Comparison of ENCODE assay signal across 23 cellular contexts in the genomic region with DNA sequence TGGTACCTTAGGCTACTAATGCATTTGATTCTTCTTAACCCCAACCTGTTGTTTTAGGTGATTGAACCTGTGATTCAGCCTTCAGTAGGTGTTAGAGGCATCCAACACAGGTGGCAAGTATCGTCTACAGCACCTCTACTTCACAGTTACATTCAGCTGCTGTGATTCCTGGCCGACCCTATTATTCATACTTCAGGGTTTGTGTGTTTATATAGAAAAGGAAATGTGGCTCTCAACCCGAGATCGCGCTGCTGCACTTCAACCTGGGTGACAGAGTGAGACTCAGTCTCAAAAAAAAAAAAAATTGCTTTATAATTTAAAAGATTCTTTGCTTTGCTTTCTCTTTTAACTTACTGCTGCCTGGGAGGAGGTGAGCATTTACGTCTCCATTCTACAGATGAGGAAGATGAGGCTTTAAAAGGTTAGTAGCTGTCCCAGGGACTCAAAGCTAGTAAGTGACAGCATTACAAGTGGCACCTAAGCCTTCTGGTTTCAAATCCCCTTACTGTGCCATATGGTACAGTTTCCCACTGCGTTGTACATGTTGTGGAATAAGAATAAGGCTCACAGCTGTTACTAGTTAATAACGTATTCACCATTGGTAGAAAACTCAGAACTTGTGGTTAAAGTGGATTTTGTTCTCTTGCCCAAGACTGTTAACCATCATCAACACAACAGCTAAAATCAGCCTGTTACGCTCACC. TPM values are rescaled to one million over a fixed set of nuclear protein-coding genes. Genes with fewer than 3 reads are reported as not detected.
DNase-seq lines count a peak whose midpoint lies in the region; ATAC-seq and TF ChIP-seq lines count a peak whose summit lies in the region.
"Had no signal": no experiment of that assay in that cellular context is flagged by ENCODE, and none has a peak within 500 bp of the region (broad histone marks: within the 10 kb centered on the region; RNA-seq: fewer than 3 reads in every experiment).

No MANE protein-coding gene starts in this region.

- H3K36me3 ChIP-seq in GM23338 (ENCODE audit: insufficient read depth), result no peaks in the 10 kb centered on the region

- H3K4me2 ChIP-seq in GM23338, result no peak overlapping the region

- no peak overlapping the region for H3K27ac Mint-ChIP-seq in GM23338
- H3K27ac Mint-ChIP-seq in T-cell, result peak overlapping the region; percentile 41 to 85
- H3K27ac Mint-ChIP-seq in natural killer cell, result peak overlapping the region; percentile 72 to 87
- H3K27ac Mint-ChIP-seq: activated CD4-positive, alpha-beta T cell treated with anti-CD3 and anti-CD28 coated beads, Interleukin-2, amount 10 ng/mL, durations not matched to agents 7 days and 5 days had no signal

- H3K4me3 Mint-ChIP-seq in GM23338 (no peak overlapping the region), T-cell (peak overlapping the region; percentile 12 to 48 (median 26)), natural killer cell (peak overlapping the region; percentile 76)
- H3K4me3 Mint-ChIP-seq: activated CD4-positive, alpha-beta T cell treated with anti-CD3 and anti-CD28 coated beads, Interleukin-2, amount 10 ng/mL, durations not matched to agents 7 days and 5 days had no signal

- ATAC-seq in GM23338 (no peak), T-cell (replicated peaks in 1 of 4) (peak; percentile 26 to 56 (median 46)), natural killer cell (peak; percentile 80), HG03432 (IDR thresholded peaks at IDR 0.05; ENCODE audit: unreplicated experiment) (no peak)
- ATAC-seq: foreskin keratinocyte, left cardiac atrium, sciatic nerve had no signal

- no peaks in the 10 kb centered on the region for H3K79me2 ChIP-seq in GM23338 (replicated peaks; ENCODE audit: insufficient read depth)

- H3K9me3 Mint-ChIP-seq in GM23338 (no peaks in the 10 kb centered on the region), T-cell (no peaks in the 10 kb centered on the region), natural killer cell (no peaks in the 10 kb centered on the region)
- H3K9me3 Mint-ChIP-seq: activated CD4-positive, alpha-beta T cell treated with anti-CD3 and anti-CD28 coated beads, Interleukin-2, amount 10 ng/mL, durations not matched to agents 7 days and 5 days; activated T-cell treated with anti-CD3 and anti-CD28 coated beads, Interleukin-2, amount 50 U/mL, for 72 hours had no signal

- POLR2A ChIA-PET in T-cell (lab: Charles Lee) (interaction anchor here in 1 of 2 donors (0.5 kb wide), 1 partner anchor 20 kb away, joined by 8 read pairs; no protein-coding TSS in a partner anchor), HEK293T (lab: Yijun Ruan, JAX) (no interaction called here)

- H3K4me3 ChIP-seq in GM23338, result no peak overlapping the region
- H3K4me3 ChIP-seq: SJSA1 had no signal

- TF ChIP-seq CTCF in GM23338 (conservative IDR thresholded peaks at IDR 0.05; ENCODE audit: low read depth in 2 of 2) (no peak), natural killer cell (IDR thresholded peaks at IDR 0.05) (no peak), GM13977 (IDR thresholded peaks at IDR 0.05; ENCODE audit: extremely low read depth, insufficient read depth, missing control alignments) (no peak)

- no peaks in the 10 kb centered on the region for H3K9me2 ChIP-seq in GM23338 (ENCODE audit: insufficient read depth)

- H3K27ac ChIP-seq in GM23338 (ENCODE audit: low read depth), result 0 out of 2 replicates have a peak overlapping the region, but pooled peaks have one; percentile 11
- H3K27ac ChIP-seq: foreskin keratinocyte, KMS-11, SJSA1 had no signal

- H3K27me3 Mint-ChIP-seq in GM23338 (ENCODE audit: insufficient read depth, low read depth, poor library complexity) (peaks cover 5% of the 10 kb centered on the region), T-cell (no peaks in the 10 kb centered on the region), natural killer cell (ENCODE audit: low read depth in 2 of 2) (no peaks in the 10 kb centered on the region)

- H3K27me3 ChIP-seq in GM23338 (ENCODE audit: insufficient read depth), result no peaks in the 10 kb centered on the region
- H3K27me3 ChIP-seq: foreskin keratinocyte, SJSA1 had no signal

- DNase-seq in activated naive CD4-positive, alpha-beta T cell treated with Interleukin-2 at 50 U/mL for 16 hours, result peak; percentile 25
- DNase-seq in activated naive CD4-positive, alpha-beta T cell treated with anti-CD3 and anti-CD28 coated beads, Interleukin-2, amount 50 U/mL, for 16 hours, result no peak
- DNase-seq in GM23338 (ENCODE audit: low spot score), result no peak
- peak in 4 of 34 experiments; percentile 11 to 31 (median 26) for DNase-seq in T-cell
- DNase-seq in natural killer cell, result peak; percentile 29
- no peak for DNase-seq in HEK293T (ENCODE audit: extremely low spot score)
- DNase-seq in GM13977 (ENCODE audit: low spot score), result no peak
- DNase-seq: activated CD4-positive, alpha-beta T cell treated with anti-CD3 and anti-CD28 coated beads, Interleukin-2, amount 10 ng/mL, durations not matched to agents 7 days and 5 days; activated T-cell treated with anti-CD3 and anti-CD28 coated beads, Interleukin-2, amount 50 U/mL, for 72 hours; amniotic stem cell; COR-L47; foreskin keratinocyte; GDM1; left cardiac atrium; NCI-H1417 treated with DMSO at 0.1 percent for 48 hours; NCI-H446; nucleus accumbens; stimulated activated CD4-positive, alpha-beta T cell treated with anti-CD3 and anti-CD28 coated beads, Interleukin-2, amount 100 ng/mL, for 24 hours; substantia nigra had no signal

- in situ Hi-C loops in GM13977 (cut with MboI; ENCODE audit: low pct_unique_long_range_greater_than_20kb, low sequenced_read_pairs, unreplicated experiment), result no loop called here

- peaks cover 5% of the 10 kb centered on the region; the same call in 1 of the 2 replicates for H3K4me1 ChIP-seq in GM23338 (ENCODE audit: insufficient read depth)
- H3K4me1 ChIP-seq: foreskin keratinocyte had no signal

- CTCF ChIA-PET in T-cell (lab: Charles Lee) (interaction anchor here (0.5 to 0.9 kb wide), 4 partner anchors 27 to 1764 kb away, joined by 3 to 12 read pairs (median 3); no protein-coding TSS in a partner anchor), HEK293T (lab: Yijun Ruan, JAX) (no interaction called here)

- H2AFZ ChIP-seq in GM23338, result no peak overlapping the region

- H3K36me3 Mint-ChIP-seq in GM23338 (ENCODE audit: low read depth) (no peaks in the 10 kb centered on the region), T-cell (no peaks in the 10 kb centered on the region), natural killer cell (no peaks in the 10 kb centered on the region)

- H3F3A ChIP-seq in GM23338 (replicated peaks; ENCODE audit: low read depth), result no peaks in the 10 kb centered on the region

- H3K4me1 Mint-ChIP-seq in GM23338 (peaks cover 10% of the 10 kb centered on the region), T-cell (peaks cover 14 to 51% (median 30%) of the 10 kb centered on the region in 3 donors), natural killer cell (peaks cover 23 to 40% of the 10 kb centered on the region in 2 donors)

- no peaks in the 10 kb centered on the region for H4K20me1 ChIP-seq in GM23338 (replicated peaks; ENCODE audit: insufficient read depth)

- intact Hi-C loops in natural killer cell (cut with micrococcal nuclease), result loop anchor here (1.0 to 5.0 kb wide), 2 partner anchors 25 to 44 kb away; no protein-coding TSS in a partner anchor

TF ChIP-seq in GM23338, 12 proteins besides CTCF, POLR2A, EP300 and RAD21 (continues in another document):
- TF ChIP-seq EZH2 (IDR thresholded peaks at IDR 0.05; ENCODE audit: low read depth, unreplicated experiment) (no peak), NANOG (IDR thresholded peaks at IDR 0.05; ENCODE audit: borderline replicate concordance) (no peak), ZNF331 (CRISPR knock-in tag; IDR thresholded peaks at IDR 0.05; ENCODE audit: low read depth) (no peak)

TF ChIP-seq in HEK293T, 16 proteins besides CTCF, POLR2A, EP300 and RAD21:
- TF ChIP-seq ZNF384 (IDR thresholded peaks at IDR 0.05) (no peak), TARDBP (IDR thresholded peaks at IDR 0.05) (no peak), NFRKB (IDR thresholded peaks at IDR 0.05) (no peak), LEF1 (IDR thresholded peaks at IDR 0.05; ENCODE audit: borderline replicate concordance) (no peak)
TF ChIP-seq in HEK293T: peak in this region for 0.

RNA-seq across cellular contexts. Expression of a gene that starts 9.9 kb away (rescaled TPM):
- total RNA-seq in GM23338 (2014; rRNA removed; shearing (Covaris generic)), result not detected in 2 replicates
- polyA plus RNA-seq in GM23338 (2016; fragmentation: Nextera tagmentation; extraction: Ambion mirVana), result not detected in 2 replicates
- 1 to 10 TPM; 1.2 to 6.7 (median 1.8) TPM for total RNA-seq in T-cell
- total RNA-seq in natural killer cell, result 1 to 10 TPM; 2.1 to 9.4 (median 2.7) TPM
- total RNA-seq: activated CD4-positive, alpha-beta T cell treated with anti-CD3 and anti-CD28 coated beads, Interleukin-2, amount 10 ng/mL, durations not matched to agents 7 days and 5 days; activated T-cell treated with anti-CD3 and anti-CD28 coated beads, Interleukin-2, amount 50 U/mL, for 72 hours; foreskin keratinocyte; left cardiac atrium; sciatic nerve; SJSA1 had no signal
- polyA plus RNA-seq: foreskin keratinocyte had no signal

RNA-seq across cellular contexts. Expression of a gene that starts 31.8 kb away (rescaled TPM):
- 41.2 and 43.9 TPM in 2 replicates for total RNA-seq in GM23338 (2014; rRNA removed; shearing (Covaris generic))
- 25.2 and 25.3 TPM in 2 replicates for polyA plus RNA-seq in GM23338 (2016; fragmentation: Nextera tagmentation; extraction: Ambion mirVana)
- under 1 TPM in 4 of 5 donors, not detected in 1; 0.09 to 0.62 (median 0.25) TPM for total RNA-seq in T-cell
- total RNA-seq in natural killer cell, result under 1 TPM in 2 of 3 donors, not detected in 1; 0.13 to 0.18 TPM
- total RNA-seq: activated CD4-positive, alpha-beta T cell treated with anti-CD3 and anti-CD28 coated beads, Interleukin-2, amount 10 ng/mL, durations not matched to agents 7 days and 5 days; activated T-cell treated with anti-CD3 and anti-CD28 coated beads, Interleukin-2, amount 50 U/mL, for 72 hours had no signal

Comparison
In these comparisons a context has a peak if more than half of its experiments do, and no peak if none do; other contexts are left out.
1. DNase-seq: peak in activated naive CD4-positive, alpha-beta T cell treated with Interleukin-2 at 50 U/mL for 16 hours (single experiment) and natural killer cell (single experiment); none in activated naive CD4-positive, alpha-beta T cell treated with anti-CD3 and anti-CD28 coated beads, Interleukin-2, amount 50 U/mL, for 16 hours (single experiment), GM23338 (single experiment), HEK293T (single experiment) and GM13977 (single experiment).
2. ATAC-seq: peak in T-cell (4 of 4) and natural killer cell (3 of 3); none in GM23338 (single experiment) and HG03432 (single experiment).
3. RNA of a gene that starts 31.8 kb away (total RNA-seq): 41.2 to 43.9 TPM in GM23338; 0.09 to 0.62 TPM in T-cell and 0.13 to 0.18 TPM in natural killer cell; every median in the first group is over 10 times any median in the second.